Comparison of ENCODE assay signal across 25 cellular contexts in genomic region chr19:6700586-6701316, GRCh38. TPM values are rescaled to one million over a fixed set of nuclear protein-coding genes. Genes with fewer than 3 reads are reported as not detected.
"Had no signal": no experiment of that assay in that cellular context is flagged by ENCODE, and none has a peak within 500 bp of the region (broad histone marks: within the 10 kb centered on the region; RNA-seq: fewer than 3 reads in every experiment).

No MANE protein-coding gene starts in this region.

- H3K9me3 ChIP-seq: colonic mucosa, tibial artery, vagina had no signal

- H3K4me1 ChIP-seq: colonic mucosa, tibial artery, vagina had no signal

- H3K27me3 ChIP-seq: colonic mucosa, hepatocyte, vagina had no signal

- ATAC-seq: activated naive CD8-positive, alpha-beta T cell treated with anti-CD3 and anti-CD28 coated beads, Interleukin-2, amount 50 U/mL, for 24 hours; activated T-cell treated with anti-CD3 and anti-CD28 coated beads, Interleukin-2, amount 50 U/mL, for 4 hours; left colon had no signal

- H3K27me3 Mint-ChIP-seq: activated CD4-positive, alpha-beta T cell treated with anti-CD3 and anti-CD28 coated beads, Interleukin-2, amount 10 ng/mL, durations not matched to agents 7 days and 5 days; activated naive CD8-positive, alpha-beta T cell treated with anti-CD3 and anti-CD28 coated beads, Interleukin-2, amount 50 U/mL, for 24 hours had no signal

- H3K27ac ChIP-seq: colonic mucosa, epithelial cell of prostate, hepatocyte, tibial artery, vagina had no signal

- H3K4me3 Mint-ChIP-seq: activated CD4-positive, alpha-beta T cell treated with anti-CD3 and anti-CD28 coated beads, Interleukin-2, amount 10 ng/mL, durations not matched to agents 7 days and 5 days; activated naive CD4-positive, alpha-beta T cell treated with anti-CD3 and anti-CD28 coated beads, Interleukin-2, amount 10 ng/mL, durations not matched to agents 7 days and 5 days; activated naive CD8-positive, alpha-beta T cell treated with anti-CD3 and anti-CD28 coated beads, Interleukin-2, amount 50 U/mL, for 24 hours; activated T-cell treated with anti-CD3 and anti-CD28 coated beads, Interleukin-2, amount 50 U/mL, for 4 hours; brain; endodermal cell; mesothelial cell of epicardium; nephron; T-helper 2 cell treated with Interferon-gamma antibody and Interleukin-4, amounts not matched to agents 5 μg/mL and 100 μg/mL, for 36 hours had no signal

- DNase-seq: activated CD4-positive, alpha-beta T cell treated with anti-CD3 and anti-CD28 coated beads, Interleukin-2, amount 10 ng/mL, durations not matched to agents 7 days and 5 days; activated CD8-positive, alpha-beta memory T cell treated with anti-CD3 and anti-CD28 coated beads, Interleukin-2, amount 50 U/mL, for 4 hours; activated effector memory CD4-positive, alpha-beta T cell treated with Interleukin-2 at 50 U/mL for 16 hours; activated naive CD4-positive, alpha-beta T cell treated with anti-CD3 and anti-CD28 coated beads, Interleukin-2, amount 10 ng/mL, durations not matched to agents 7 days and 5 days; activated naive CD8-positive, alpha-beta T cell treated with anti-CD3 and anti-CD28 coated beads, Interleukin-2, amount 50 U/mL, for 24 hours; activated T-cell treated with anti-CD3 and anti-CD28 coated beads, Interleukin-2, amount 50 U/mL, for 4 hours; anterior cingulate cortex; caudate nucleus; colonic mucosa; endodermal cell; foreskin fibroblast; left colon; retina; stimulated activated CD4-positive, alpha-beta T cell treated with anti-CD3 and anti-CD28 coated beads, Interleukin-2, amount 100 ng/mL, for 24 hours; stimulated activated naive CD4-positive, alpha-beta T cell treated with Interleukin-2 at 50 U/mL for 16 hours; substantia nigra; tibial artery had no signal

- H3K79me2 ChIP-seq: hepatocyte had no signal

- H3K27ac Mint-ChIP-seq: activated CD4-positive, alpha-beta T cell treated with anti-CD3 and anti-CD28 coated beads, Interleukin-2, amount 10 ng/mL, durations not matched to agents 7 days and 5 days; activated naive CD4-positive, alpha-beta T cell treated with anti-CD3 and anti-CD28 coated beads, Interleukin-2, amount 10 ng/mL, durations not matched to agents 7 days and 5 days; activated naive CD8-positive, alpha-beta T cell treated with anti-CD3 and anti-CD28 coated beads, Interleukin-2, amount 50 U/mL, for 24 hours; brain; endodermal cell; mesothelial cell of epicardium; nephron; T-helper 2 cell treated with Interferon-gamma antibody and Interleukin-4, amounts not matched to agents 5 μg/mL and 100 μg/mL, for 36 hours had no signal

- H2AFZ ChIP-seq: hepatocyte had no signal

- H3K4me1 Mint-ChIP-seq: brain, endodermal cell, mesothelial cell of epicardium, nephron had no signal

- H3K4me2 ChIP-seq: hepatocyte had no signal

- H3K36me3 Mint-ChIP-seq: brain, mesothelial cell of epicardium had no signal

- H3K9me3 Mint-ChIP-seq: activated naive CD8-positive, alpha-beta T cell treated with anti-CD3 and anti-CD28 coated beads, Interleukin-2, amount 50 U/mL, for 24 hours; activated T-cell treated with anti-CD3 and anti-CD28 coated beads, Interleukin-2, amount 50 U/mL, for 4 hours; mesothelial cell of epicardium; nephron; T-helper 2 cell treated with Interferon-gamma antibody and Interleukin-4, amounts not matched to agents 5 μg/mL and 100 μg/mL, for 36 hours had no signal

- H3K36me3 ChIP-seq: colonic mucosa, tibial artery, vagina had no signal

- H3K4me3 ChIP-seq: colonic mucosa, hepatocyte, lung, tibial artery, vagina had no signal

RNA-seq across cellular contexts. Expression of gene C3, which starts 19.7 kb away (rescaled TPM):
- total RNA-seq: activated CD4-positive, alpha-beta T cell treated with anti-CD3 and anti-CD28 coated beads, Interleukin-2, amount 10 ng/mL, durations not matched to agents 7 days and 5 days had no signal
